8 cellular contexts compared by ENCODE assay signal in genomic region chr14:21498540-21499526, GRCh38. TPM values are rescaled to one million over a fixed set of nuclear protein-coding genes. Genes with fewer than 3 reads are reported as not detected.
DNase-seq lines count a peak whose midpoint lies in the region; ATAC-seq and TF ChIP-seq lines count a peak whose summit lies in the region.

No MANE protein-coding gene starts in this region.

- peak overlapping the region; percentile 84 for H3K27ac Mint-ChIP-seq in activated naive CD8-positive, alpha-beta T cell

- 73% methylated on average over 5 of the region's 5 CpGs for WGBS in smooth muscle cell (ENCODE audit: low lambda C conversion rate)

- H3K27me3 ChIP-seq in right atrium auricular region (no peaks in the 10 kb centered on the region), smooth muscle cell (ENCODE audit: low read depth) (no peaks in the 10 kb centered on the region)

- H3K27ac ChIP-seq in right atrium auricular region (no peak overlapping the region), smooth muscle cell (ENCODE audit: low read depth) (peak overlapping the region; percentile 13)

- peak; percentile 57 for ATAC-seq in HG02642 (IDR thresholded peaks at IDR 0.05; ENCODE audit: poor library complexity, unreplicated experiment)
- no peak for ATAC-seq in GM19455 (IDR thresholded peaks at IDR 0.05; ENCODE audit: unreplicated experiment)

- no peaks in the 10 kb centered on the region for H4K20me1 ChIP-seq in smooth muscle cell (ENCODE audit: low read depth)

- no peaks in the 10 kb centered on the region for H3K27me3 Mint-ChIP-seq in activated naive CD8-positive, alpha-beta T cell

- peaks cover 10% of the 10 kb centered on the region for H3K36me3 Mint-ChIP-seq in activated naive CD8-positive, alpha-beta T cell

- no peak overlapping the region for H3K9ac ChIP-seq in smooth muscle cell (ENCODE audit: low read depth)

- no peak overlapping the region for H3K4me3 ChIP-seq in right atrium auricular region
- no peak overlapping the region for H3K4me3 ChIP-seq in smooth muscle cell

- H3K79me2 ChIP-seq in smooth muscle cell (ENCODE audit: low read depth), result no peaks in the 10 kb centered on the region

- H3K9me3 Mint-ChIP-seq in activated naive CD8-positive, alpha-beta T cell (ENCODE audit: low read depth), result no peaks in the 10 kb centered on the region

- H3K4me1 ChIP-seq in right atrium auricular region (no peaks in the 10 kb centered on the region), smooth muscle cell (ENCODE audit: low read depth) (no peaks in the 10 kb centered on the region)

- H3K9me3 ChIP-seq in right atrium auricular region (no peaks in the 10 kb centered on the region), smooth muscle cell (replicated peaks; ENCODE audit: low read depth) (no peaks in the 10 kb centered on the region)

- H3K4me3 Mint-ChIP-seq in activated naive CD8-positive, alpha-beta T cell, result peak overlapping the region; percentile 52

- H2AFZ ChIP-seq in smooth muscle cell (ENCODE audit: low read depth), result no peak overlapping the region

- peaks cover 24% of the 10 kb centered on the region for H3F3A ChIP-seq in smooth muscle cell (ENCODE audit: low read depth)

- H3K36me3 ChIP-seq in right atrium auricular region (peaks cover 94% of the 10 kb centered on the region), smooth muscle cell (ENCODE audit: low read depth) (peaks cover 26% of the 10 kb centered on the region)

- peaks cover 35% of the 10 kb centered on the region for H3K4me1 Mint-ChIP-seq in activated naive CD8-positive, alpha-beta T cell (ENCODE audit: low read depth)

- no peak overlapping the region for H3K4me2 ChIP-seq in smooth muscle cell

- TF ChIP-seq CTCF in right atrium auricular region (IDR thresholded peaks at IDR 0.05) (peak; percentile 13 to 63), smooth muscle cell (IDR thresholded peaks at IDR 0.05; ENCODE audit: borderline replicate concordance, insufficient read depth, poor library complexity, severe bottlenecking) (peak; percentile 47)

- DNase-seq in NCI-H446 (lab: John Stamatoyannopoulos, UW) (peak; percentile 45 to 68), NCI-H446 treated with DMSO at 0.1 percent for 48 hours (lab: John Stamatoyannopoulos, UW) (no peak), NCI-H460 (ENCODE audit: extremely low read depth, low read depth) (peak; percentile 43), right atrium auricular region (ENCODE audit: low spot score) (no peak), smooth muscle cell (lab: John Stamatoyannopoulos, UW; ENCODE audit: unreplicated experiment) (no peak)

RNA-seq across cellular contexts. Expression of gene METTL3, which starts 12.3 kb away (rescaled TPM):
- total RNA-seq in NCI-H460 (2014; rRNA removed; shearing (Covaris generic)), result 65.8 and 72.2 TPM in 2 replicates
- polyA plus RNA-seq in NCI-H460 (2014; cell fraction: nucleus; rRNA removed), result 259 and 294 TPM in 2 replicates
- total RNA-seq in right atrium auricular region (10 to 100 TPM; 25.1 to 27.4 TPM), smooth muscle cell (37.6 and 43.6 TPM in 2 replicates)
- 25.5 and 29.7 TPM in 2 replicates for polyA plus RNA-seq in smooth muscle cell

RNA-seq across cellular contexts. Expression of gene TOX4, which starts 21.8 kb away (rescaled TPM):
- 24.7 and 26.8 TPM in 2 replicates for total RNA-seq in NCI-H460 (2014; rRNA removed; shearing (Covaris generic))
- 26.5 and 35.0 TPM in 2 replicates for polyA plus RNA-seq in NCI-H460 (2014; cell fraction: nucleus; rRNA removed)
- 10 to 100 TPM; 40.2 to 40.3 TPM for total RNA-seq in right atrium auricular region
- total RNA-seq in smooth muscle cell, result 31.9 and 33.9 TPM in 2 replicates
- polyA plus RNA-seq in smooth muscle cell, result 54.5 and 58.4 TPM in 2 replicates

RNA-seq across cellular contexts. Expression of gene RAB2B, which starts 22.1 kb away (rescaled TPM):
- total RNA-seq in NCI-H460 (2014; rRNA removed; shearing (Covaris generic)), result 28.2 and 33.3 TPM in 2 replicates
- polyA plus RNA-seq in NCI-H460 (2014; cell fraction: nucleus; rRNA removed), result 25.3 and 27.5 TPM in 2 replicates
- total RNA-seq in right atrium auricular region, result 10 to 100 TPM; 11.8 to 22.2 TPM
- total RNA-seq in smooth muscle cell, result 30.4 and 36.0 TPM in 2 replicates
- polyA plus RNA-seq in smooth muscle cell, result 15.3 and 15.4 TPM in 2 replicates

RNA-seq across cellular contexts. Expression of gene SALL2, which starts 27.3 kb away (rescaled TPM):
- 0.66 and 0.67 TPM in 2 replicates for total RNA-seq in NCI-H460 (2014; rRNA removed; shearing (Covaris generic))
- 0.47 and 0.53 TPM in 2 replicates for polyA plus RNA-seq in NCI-H460 (2014; cell fraction: nucleus; rRNA removed)
- total RNA-seq in right atrium auricular region (10 to 100 TPM in 1 of 2 donors, 1 to 10 TPM in 1; 4.9 to 15.7 TPM), smooth muscle cell (4.5 and 5.9 TPM in 2 replicates)
- polyA plus RNA-seq in smooth muscle cell, result 4.5 and 6.7 TPM in 2 replicates

RNA-seq across cellular contexts. Expression of gene CHD8, which starts 42.9 kb away (rescaled TPM):
- total RNA-seq in NCI-H460 (2014; rRNA removed; shearing (Covaris generic)), result 41.7 and 42.4 TPM in 2 replicates
- 33.9 and 41.7 TPM in 2 replicates for polyA plus RNA-seq in NCI-H460 (2014; cell fraction: nucleus; rRNA removed)
- total RNA-seq in right atrium auricular region, result 10 to 100 TPM; 31.9 to 39.1 TPM
- total RNA-seq in smooth muscle cell, result 52.9 and 57.1 TPM in 2 replicates
- 25.0 and 36.3 TPM in 2 replicates for polyA plus RNA-seq in smooth muscle cell

Comparison
In these comparisons a context has a peak if more than half of its experiments do, and no peak if none do; other contexts are left out.
1. DNase-seq: peak in NCI-H446 (2 of 2) and NCI-H460 (single experiment); none in NCI-H446 treated with DMSO at 0.1 percent for 48 hours (single experiment), right atrium auricular region (single experiment) and smooth muscle cell (single experiment).